ENCODE assay signal across 11 cellular contexts in genomic region chr11:128462802-128463385, GRCh38.
A peak's percentile ranks its signal among the peaks of the same experiment; 100 is the strongest.
DNase-seq lines count a peak whose midpoint lies in the region; ATAC-seq and TF ChIP-seq lines count a peak whose summit lies in the region.
"Had no signal": no experiment of that assay in that cellular context is flagged by ENCODE, and none has a peak within 500 bp of the region (broad histone marks: within the 10 kb centered on the region; RNA-seq: fewer than 3 reads in every experiment).

No MANE protein-coding gene starts in this region.

- peak overlapping the region; percentile 36 for H3K4me3 Mint-ChIP-seq in activated naive CD4-positive, alpha-beta T cell treated with anti-CD3 and anti-CD28 coated beads, Interleukin-2, amount 10 ng/mL, durations not matched to agents 7 days and 5 days
- H3K4me3 Mint-ChIP-seq in naive B cell: peak overlapping the region in 5 of 8 donors; percentile 15 to 79 (median 53)

- peak overlapping the region; percentile 92 for H3K27ac Mint-ChIP-seq in activated naive CD4-positive, alpha-beta T cell treated with anti-CD3 and anti-CD28 coated beads, Interleukin-2, amount 10 ng/mL, durations not matched to agents 7 days and 5 days
- H3K27ac Mint-ChIP-seq in naive B cell: peak overlapping the region; percentile 90 to 96 (median 94)

- in situ Hi-C loops in transverse colon (cut with MboI; ENCODE audit: low pct_ligation_motif_present in 1 of 4, low pct_unique_long_range_greater_than_20kb in 1 of 4, low sequenced_read_pairs in 3 of 4): loop anchor here in 1 of 4 donors (25.0 kb wide), 1 partner anchor 151 kb away; no protein-coding TSS in a partner anchor

- H3K27me3 Mint-ChIP-seq in activated naive CD4-positive, alpha-beta T cell treated with anti-CD3 and anti-CD28 coated beads, Interleukin-2, amount 10 ng/mL, durations not matched to agents 7 days and 5 days: no peaks in the 10 kb centered on the region
- H3K27me3 Mint-ChIP-seq in naive B cell: no peaks in the 10 kb centered on the region

- no peak for DNase-seq in activated naive CD4-positive, alpha-beta T cell treated with anti-CD3 and anti-CD28 coated beads, Interleukin-2, amount 10 ng/mL, durations not matched to agents 7 days and 5 days
- no peak for DNase-seq in activated naive CD4-positive, alpha-beta T cell (lab: John Stamatoyannopoulos, UW)
- no peak for DNase-seq in adrenal gland
- DNase-seq in naive B cell: no peak
- no peak for DNase-seq in transverse colon
- DNase-seq in epidermal melanocyte (ENCODE audit: insufficient read length, low spot score): no peak
- no peak for DNase-seq in SHP77 treated with DMSO at 0.1 percent for 48 hours (lab: John Stamatoyannopoulos, UW)
- DNase-seq in NCI-H2107 (lab: John Stamatoyannopoulos, UW): no peak
- DNase-seq: activated CD4-positive, CD25-positive, alpha-beta regulatory T cell; AML-193 had no signal

- H3K36me3 ChIP-seq in adrenal gland (replicated peaks in 1 of 2): peaks cover 0 to 22% of the 10 kb centered on the region in 2 donors
- H3K36me3 ChIP-seq in transverse colon: peaks cover 0 to 29% (median 5%) of the 10 kb centered on the region in 4 donors

- H3K4me3 ChIP-seq in adrenal gland: no peak overlapping the region
- H3K4me3 ChIP-seq in transverse colon: no peak overlapping the region
- H3K4me3 ChIP-seq: body of pancreas had no signal

- intact Hi-C loops in adrenal gland (cut with DNase I) (no loop called here), transverse colon (cut with DNase I; ENCODE audit: low total_unique reads) (no loop called here)

- H3K9me3 ChIP-seq in adrenal gland (replicated peaks in 1 of 3) (no peaks in the 10 kb centered on the region), transverse colon (no peaks in the 10 kb centered on the region)
- H3K9me3 ChIP-seq: body of pancreas had no signal

- H3K4me1 Mint-ChIP-seq in activated naive CD4-positive, alpha-beta T cell treated with anti-CD3 and anti-CD28 coated beads, Interleukin-2, amount 10 ng/mL, durations not matched to agents 7 days and 5 days: peaks cover 91% of the 10 kb centered on the region
- H3K4me1 Mint-ChIP-seq in naive B cell: peaks cover 60 to 70% (median 65%) of the 10 kb centered on the region in 3 donors

- H3K9me3 Mint-ChIP-seq in activated naive CD4-positive, alpha-beta T cell treated with anti-CD3 and anti-CD28 coated beads, Interleukin-2, amount 10 ng/mL, durations not matched to agents 7 days and 5 days: no peaks in the 10 kb centered on the region
- H3K9me3 Mint-ChIP-seq in naive B cell: no peaks in the 10 kb centered on the region

- TF ChIP-seq EP300 in transverse colon (IDR thresholded peaks at IDR 0.05; ENCODE audit: low read depth): no peak

- WGBS in adrenal gland, 4 donors: 69 to 80% (median 71%) methylated on average over 5 to 6 of the region's 6 CpGs
- 86 to 92% methylated on average over 3 to 6 of the region's 6 CpGs for WGBS in transverse colon (ENCODE audit: low coverage in 1 of 2), 2 donors

- CTCF ChIA-PET in activated naive CD4-positive, alpha-beta T cell treated with anti-CD3 and anti-CD28 coated beads, Interleukin-2, amount 10 ng/mL, durations not matched to agents 7 days and 5 days (lab: Charles Lee): interaction anchor here (1.0 to 2.5 kb wide), 7 partner anchors 9 to 368 kb away, joined by 3 to 13 read pairs (median 3); no protein-coding TSS in a partner anchor

- TF ChIP-seq CTCF in adrenal gland (IDR thresholded peaks at IDR 0.05): no peak
- no peak for TF ChIP-seq CTCF in transverse colon (IDR thresholded peaks at IDR 0.05)

- H3K27me3 ChIP-seq in adrenal gland: no peaks in the 10 kb centered on the region
- H3K27me3 ChIP-seq in transverse colon: no peaks in the 10 kb centered on the region
- H3K27me3 ChIP-seq: body of pancreas had no signal

- H3K27ac ChIP-seq in adrenal gland (peak overlapping the region in 4 of 5 donors; percentile 5 to 78 (median 48)), transverse colon (peak overlapping the region; percentile 40 to 62 (median 54))

- H3K4me1 ChIP-seq in adrenal gland (replicated peaks in 1 of 2) (peaks cover 10 to 15% of the 10 kb centered on the region in 2 donors), transverse colon (peaks cover 2 to 46% (median 27%) of the 10 kb centered on the region in 4 donors)

- H3K36me3 Mint-ChIP-seq in activated naive CD4-positive, alpha-beta T cell treated with anti-CD3 and anti-CD28 coated beads, Interleukin-2, amount 10 ng/mL, durations not matched to agents 7 days and 5 days: peaks cover 97% of the 10 kb centered on the region
- H3K36me3 Mint-ChIP-seq in naive B cell: peaks cover 68 to 71% of the 10 kb centered on the region in 2 donors

- no peak for ATAC-seq in naive B cell (ENCODE audit: low read depth in 2 of 2)

- no peak for TF ChIP-seq POLR2A in adrenal gland (IDR thresholded peaks at IDR 0.05)
- TF ChIP-seq POLR2A in transverse colon (IDR thresholded peaks at IDR 0.05): no peak
